In genomic region chr20:38290829-38291581, GRCh38 we compare ENCODE assay signal across 8 cellular contexts. TPM values are rescaled to one million over a fixed set of nuclear protein-coding genes. Genes with fewer than 3 reads are reported as not detected.
A peak's percentile ranks its signal among the peaks of the same experiment; 100 is the strongest.
DNase-seq lines count a peak whose midpoint lies in the region; TF ChIP-seq lines count a peak whose summit lies in the region.

No MANE protein-coding gene starts in this region.

- H3K27me3 Mint-ChIP-seq in endodermal cell (ENCODE audit: insufficient read depth) = no peaks in the 10 kb centered on the region
- H3K27me3 Mint-ChIP-seq in nephron progenitor cell (ENCODE audit: low read depth, poor library complexity) = peaks cover 8% of the 10 kb centered on the region

- H3K4me3 Mint-ChIP-seq in endodermal cell = no peak overlapping the region
- peak overlapping the region; percentile 41 for H3K4me3 Mint-ChIP-seq in nephron progenitor cell

- no peak overlapping the region for H3K9ac ChIP-seq in endodermal cell (ENCODE audit: extremely low read depth, low read length, poor library complexity, severe bottlenecking)

- no peaks in the 10 kb centered on the region for H3K9me3 Mint-ChIP-seq in endodermal cell
- peaks cover 5% of the 10 kb centered on the region for H3K9me3 Mint-ChIP-seq in nephron progenitor cell

- H3K27ac ChIP-seq in endodermal cell (ENCODE audit: low read depth, low read length) = peak overlapping the region; percentile 32

- no peaks in the 10 kb centered on the region for H3K36me3 ChIP-seq in endodermal cell (ENCODE audit: control insufficient read depth, insufficient read depth, low read length)

- H3K36me3 Mint-ChIP-seq in endodermal cell (ENCODE audit: low read depth) = no peaks in the 10 kb centered on the region
- H3K36me3 Mint-ChIP-seq in nephron progenitor cell (ENCODE audit: low read depth) = no peaks in the 10 kb centered on the region

- H3K4me1 ChIP-seq in endodermal cell (ENCODE audit: control insufficient read depth, insufficient read depth, low read length) = no peaks in the 10 kb centered on the region

- H3K27ac Mint-ChIP-seq in endodermal cell = no peak overlapping the region
- peak overlapping the region; percentile 91 for H3K27ac Mint-ChIP-seq in nephron progenitor cell

- no peaks in the 10 kb centered on the region for H3K27me3 ChIP-seq in endodermal cell (ENCODE audit: control insufficient read depth, insufficient read depth, low read length, poor library complexity, severe bottlenecking)

- peaks cover 3% of the 10 kb centered on the region for H3K4me1 Mint-ChIP-seq in endodermal cell
- peaks cover 54% of the 10 kb centered on the region for H3K4me1 Mint-ChIP-seq in nephron progenitor cell

- 55 to 61% methylated on average over 8 to 15 of the region's 16 CpGs for WGBS in endodermal cell (ENCODE audit: insufficient coverage in 1 of 2, insufficient read length in 1 of 2), 2 experiments

- no peak overlapping the region for H3K4me3 ChIP-seq in endodermal cell (ENCODE audit: low read length)

- H3K9me3 ChIP-seq in endodermal cell (ENCODE audit: control insufficient read depth, low read length) = no peaks in the 10 kb centered on the region

- DNase-seq in ELF-1 (ENCODE audit: low read depth, low spot score) = peak; percentile 93
- peak; percentile 43 for DNase-seq in NCI-H460 (ENCODE audit: extremely low read depth, low read depth)
- DNase-seq in endodermal cell = peak; percentile 89
- DNase-seq in nephron progenitor cell = peak; percentile 39
- no peak for DNase-seq in NCI-H345 treated with DMSO at 0.1 percent for 48 hours (lab: John Stamatoyannopoulos, UW; ENCODE audit: unreplicated experiment)
- no peak for DNase-seq in retina
- no peak for DNase-seq in NCI-H187 (lab: John Stamatoyannopoulos, UW)
- DNase-seq in NCI-H2171 treated with DMSO at 0.1 percent for 48 hours (lab: John Stamatoyannopoulos, UW) = no peak

- TF ChIP-seq CTCF in endodermal cell (conservative IDR thresholded peaks at IDR 0.05) = peak; percentile 76
- peak; percentile 36 for TF ChIP-seq CTCF in nephron progenitor cell (IDR thresholded peaks at IDR 0.05)

RNA-seq across cellular contexts. Expression of gene BPI, which starts 13.0 kb away (rescaled TPM):
- not detected in 2 replicates for total RNA-seq in NCI-H460 (2014; rRNA removed; shearing (Covaris generic))
- polyA plus RNA-seq in NCI-H460 (2014; cell fraction: nucleus; rRNA removed) = not detected in 2 replicates
- not detected for total RNA-seq in endodermal cell
- 0.78 TPM for polyA plus RNA-seq in endodermal cell (2013, experiment 1 of 2)
- polyA plus RNA-seq in endodermal cell (2013, experiment 2 of 2) = 0.66 TPM

RNA-seq across cellular contexts. Expression of gene KIAA1755, which starts 30.5 kb away (rescaled TPM):
- not detected in 2 replicates for total RNA-seq in NCI-H460 (2014; rRNA removed; shearing (Covaris generic))
- polyA plus RNA-seq in NCI-H460 (2014; cell fraction: nucleus; rRNA removed) = 0.33 TPM in 1 of 2 replicates, not detected in the other
- not detected for total RNA-seq in endodermal cell
- polyA plus RNA-seq in endodermal cell (2013, experiment 1 of 2) = 21.8 TPM
- polyA plus RNA-seq in endodermal cell (2013, experiment 2 of 2) = 25.4 TPM

RNA-seq across cellular contexts. Expression of gene LBP, which starts 55.3 kb away (rescaled TPM):
- total RNA-seq in NCI-H460 (2014; rRNA removed; shearing (Covaris generic)) = not detected in 2 replicates
- polyA plus RNA-seq in NCI-H460 (2014; cell fraction: nucleus; rRNA removed) = not detected in 2 replicates
- under 1 TPM in 1 of 2 donors, not detected in 1; 0.18 TPM for total RNA-seq in endodermal cell
- not detected for polyA plus RNA-seq in endodermal cell (2013, experiment 1 of 2)
- not detected for polyA plus RNA-seq in endodermal cell (2013, experiment 2 of 2)

Comparison
In these comparisons a context has a peak if more than half of its experiments do, and no peak if none do; other contexts are left out.
1. DNase-seq: peak in ELF-1 (single experiment), NCI-H460 (single experiment), endodermal cell (single experiment) and nephron progenitor cell (single experiment); none in NCI-H345 treated with DMSO at 0.1 percent for 48 hours (single experiment), retina (single experiment), NCI-H187 (0 of 2) and NCI-H2171 treated with DMSO at 0.1 percent for 48 hours (single experiment).